ENCODE assay signal across 25 cellular contexts in genomic region chr3:59374091-59374490, GRCh38.
DNase-seq lines count a peak whose midpoint lies in the region; ATAC-seq, FAIRE-seq and TF ChIP-seq lines count a peak whose summit lies in the region.
"Had no signal": no experiment of that assay in that cellular context is flagged by ENCODE, and none has a peak within 500 bp of the region (broad histone marks: within the 10 kb centered on the region; RNA-seq: fewer than 3 reads in every experiment).

No MANE protein-coding gene starts in this region.

- no peaks in the 10 kb centered on the region for H4K20me1 ChIP-seq in BLaER1
- no peaks in the 10 kb centered on the region for H4K20me1 ChIP-seq in BLaER1 treated with 17β-estradiol and CSF1 and Interleukin-3, amounts not matched to agents 10 nM and 100 nM
- no peaks in the 10 kb centered on the region for H4K20me1 ChIP-seq in OCI-LY3 (ENCODE audit: insufficient read depth, low read length)

- peak overlapping the region; percentile 60 for H3K4me2 ChIP-seq in BLaER1
- peak overlapping the region in 8 of 11 experiments; percentile 36 to 69 (median 62); a peak in 13 of 22 replicates for H3K4me2 ChIP-seq in BLaER1 treated with 17β-estradiol and CSF1 and Interleukin-3, amounts not matched to agents 10 nM and 100 nM
- H3K4me2 ChIP-seq in OCI-LY3 (ENCODE audit: low read length) = peak overlapping the region; percentile 52

- peaks cover 1% of the 10 kb centered on the region for H3K9me3 Mint-ChIP-seq in memory B cell
- H3K9me3 Mint-ChIP-seq: CD4-positive, alpha-beta memory T cell; CD8-positive, alpha-beta memory T cell had no signal

- H2AFZ ChIP-seq in OCI-LY3 (ENCODE audit: low read depth, low read length) = no peak overlapping the region

- TF ChIP-seq CTCF in OCI-LY3 (IDR thresholded peaks at IDR 0.05; ENCODE audit: low read depth, low read length) (no peak), foreskin keratinocyte (conservative IDR thresholded peaks at IDR 0.05) (no peak)

- H3K4me1 ChIP-seq in BLaER1 = peaks cover 36% of the 10 kb centered on the region
- peaks cover 12 to 35% (median 20%) of the 10 kb centered on the region in 10 experiments for H3K4me1 ChIP-seq in BLaER1 treated with 17β-estradiol and CSF1 and Interleukin-3, amounts not matched to agents 10 nM and 100 nM
- H3K4me1 ChIP-seq in OCI-LY3 (ENCODE audit: low read length) = peaks cover 64% of the 10 kb centered on the region
- H3K4me1 ChIP-seq in foreskin keratinocyte = no peaks in the 10 kb centered on the region
- H3K4me1 ChIP-seq: BE2C had no signal

- H3K4me3 ChIP-seq in BLaER1 (no peak overlapping the region), OCI-LY3 (ENCODE audit: low read length) (no peak overlapping the region)
- H3K4me3 ChIP-seq in BLaER1 treated with 17β-estradiol and CSF1 and Interleukin-3, amounts not matched to agents 10 nM and 100 nM = no peak overlapping the region

- no peak overlapping the region for H3K4me3 Mint-ChIP-seq in memory B cell
- H3K4me3 Mint-ChIP-seq: CD14-positive monocyte; CD4-positive, alpha-beta memory T cell; CD4-positive, CD25-positive, alpha-beta regulatory T cell; CD8-positive, alpha-beta memory T cell had no signal

- no peaks in the 10 kb centered on the region for H3K27me3 Mint-ChIP-seq in memory B cell
- H3K27me3 Mint-ChIP-seq: CD4-positive, alpha-beta memory T cell; CD4-positive, CD25-positive, alpha-beta regulatory T cell; CD8-positive, alpha-beta memory T cell had no signal

- no peak for FAIRE-seq in GM12891 (lab: Jason Lieb, UNC)
- FAIRE-seq: A204.1, G401.6 had no signal

- no peak for TF ChIP-seq POLR2A in GM12891 (IDR thresholded peaks at IDR 0.05; ENCODE audit: low read depth, low read length)

- H3K36me3 ChIP-seq in BLaER1 = no peaks in the 10 kb centered on the region
- H3K36me3 ChIP-seq in BLaER1 treated with 17β-estradiol and CSF1 and Interleukin-3, amounts not matched to agents 10 nM and 100 nM = no peaks in the 10 kb centered on the region
- peaks cover 46% of the 10 kb centered on the region for H3K36me3 ChIP-seq in OCI-LY3 (replicated peaks; ENCODE audit: low read depth, low read length)
- H3K36me3 ChIP-seq: BE2C had no signal

- H3K79me2 ChIP-seq in OCI-LY3 (ENCODE audit: low read length) = no peaks in the 10 kb centered on the region

- no peaks in the 10 kb centered on the region for H3K36me3 Mint-ChIP-seq in memory B cell
- H3K36me3 Mint-ChIP-seq: CD14-positive monocyte; CD4-positive, alpha-beta memory T cell; CD4-positive, CD25-positive, alpha-beta regulatory T cell had no signal

- no peak for ATAC-seq in memory B cell (ENCODE audit: low read depth)
- ATAC-seq in foreskin keratinocyte = no peak

- H3K9me3 ChIP-seq in BLaER1 (0 out of 2 replicates have a peak, but pooled peaks cover 4% of the 10 kb centered on the region), OCI-LY3 (ENCODE audit: insufficient read depth, low read length) (peaks cover 12% of the 10 kb centered on the region)
- H3K9me3 ChIP-seq in BLaER1 treated with 17β-estradiol and CSF1 and Interleukin-3, amounts not matched to agents 10 nM and 100 nM (replicated peaks in 1 of 11) = peaks cover 0 to 14% (median 0%) of the 10 kb centered on the region in 11 experiments; a peak in 2 of 22 replicates
- H3K9me3 ChIP-seq: BE2C had no signal

- no peak overlapping the region for H3K27ac ChIP-seq in BLaER1
- H3K27ac ChIP-seq in BLaER1 treated with 17β-estradiol and CSF1 and Interleukin-3, amounts not matched to agents 10 nM and 100 nM = peak overlapping the region in 3 of 11 experiments; percentile 28 to 52 (median 38); a peak in 3 of 22 replicates
- peak overlapping the region; percentile 91 for H3K27ac ChIP-seq in OCI-LY3 (ENCODE audit: low read length)
- H3K27ac ChIP-seq in foreskin keratinocyte = no peak overlapping the region

- H3K9ac ChIP-seq in BLaER1 (no peak overlapping the region), OCI-LY3 (ENCODE audit: low read length) (peak overlapping the region; percentile 68)
- H3K9ac ChIP-seq in BLaER1 treated with 17β-estradiol and CSF1 and Interleukin-3, amounts not matched to agents 10 nM and 100 nM = no peak overlapping the region

- peak overlapping the region; percentile 12 for H3K27ac Mint-ChIP-seq in memory B cell
- H3K27ac Mint-ChIP-seq: CD4-positive, alpha-beta memory T cell had no signal

- H3K27me3 ChIP-seq in BLaER1 = no peaks in the 10 kb centered on the region
- no peaks in the 10 kb centered on the region for H3K27me3 ChIP-seq in BLaER1 treated with 17β-estradiol and CSF1 and Interleukin-3, amounts not matched to agents 10 nM and 100 nM
- no peaks in the 10 kb centered on the region for H3K27me3 ChIP-seq in OCI-LY3 (ENCODE audit: low read depth, low read length)
- no peaks in the 10 kb centered on the region for H3K27me3 ChIP-seq in foreskin keratinocyte
- H3K27me3 ChIP-seq: BE2C had no signal

- DNase-seq in memory B cell (ENCODE audit: low spot score in 2 of 2) = no peak
- DNase-seq in GM12891 (ENCODE audit: insufficient read length, low spot score) = no peak
- no peak for DNase-seq in stimulated activated CD4-positive, alpha-beta T cell treated with anti-CD3 and anti-CD28 coated beads, Interleukin-12 subunit alpha, Interleukin-12 subunit beta, amount 100 ng/mL, for 4 hours
- no peak for DNase-seq in foreskin keratinocyte
- no peak for DNase-seq in NCI-H2081 (lab: John Stamatoyannopoulos, UW)
- DNase-seq: 8988T; ACHN; BE2C; C1 segment of cervical spinal cord; CD4-positive, alpha-beta memory T cell; CD8-positive, alpha-beta memory T cell; COR-L47; DMS 273 treated with DMSO at 0.1 percent for 48 hours; DMS153; DMS53; DMS79; DND-41; GF-D8 had no signal

- H3K4me1 Mint-ChIP-seq in memory B cell = peaks cover 28% of the 10 kb centered on the region

TF ChIP-seq in GM12891, 5 proteins besides CTCF, POLR2A, EP300 and RAD21:
- TF ChIP-seq PAX5 (IDR thresholded peaks at IDR 0.05; ENCODE audit: insufficient read depth, low read length, severe bottlenecking) (no peak), POLR2AphosphoS5 (IDR thresholded peaks at IDR 0.05; ENCODE audit: low read depth, low read length) (no peak), TAF1 (IDR thresholded peaks at IDR 0.05; ENCODE audit: low read depth, low read length) (no peak), SPI1 (IDR thresholded peaks at IDR 0.05; ENCODE audit: low read depth, low read length) (no peak), POU2F2 (IDR thresholded peaks at IDR 0.05; ENCODE audit: low read depth, low read length) (no peak)
